In genomic region chr7:127885843-127886242, GRCh38 we compare ENCODE assay signal across 10 cellular contexts.
DNase-seq lines count a peak whose midpoint lies in the region; FAIRE-seq and TF ChIP-seq lines count a peak whose summit lies in the region.
"Had no signal": no experiment of that assay in that cellular context is flagged by ENCODE, and none has a peak within 500 bp of the region (broad histone marks: within the 10 kb centered on the region; RNA-seq: fewer than 3 reads in every experiment).

No MANE protein-coding gene starts in this region.

- H3K9me3 ChIP-seq in astrocyte (ENCODE audit: insufficient read depth, low read depth, low read length) (no peaks in the 10 kb centered on the region), tibial nerve (no peaks in the 10 kb centered on the region)

- H3K27ac ChIP-seq in astrocyte (ENCODE audit: low read depth, low read length) (peak overlapping the region; percentile 41), tibial nerve (peak overlapping the region in 3 of 4 donors; percentile 52 to 86 (median 58))
- H3K27ac ChIP-seq: 22Rv1 had no signal

- no peak overlapping the region for H3K9ac ChIP-seq in astrocyte (ENCODE audit: low read length)

- peak in 1 of 2 donors; percentile 59 for TF ChIP-seq EP300 in tibial nerve (IDR thresholded peaks at IDR 0.05)

- TF ChIP-seq CTCF in astrocyte (IDR thresholded peaks at IDR 0.05; ENCODE audit: insufficient read depth, low read depth, low read length) (no peak), tibial nerve (IDR thresholded peaks at IDR 0.05) (no peak)

- H3K4me2 ChIP-seq in astrocyte (ENCODE audit: low read length): peak overlapping the region; percentile 57

- no peak overlapping the region for H3K4me3 ChIP-seq in astrocyte (ENCODE audit: insufficient read depth, low read depth, low read length)
- H3K4me3 ChIP-seq in tibial nerve: no peak overlapping the region

- H3K9me3 Mint-ChIP-seq in astrocyte (ENCODE audit: unreplicated experiment): no peaks in the 10 kb centered on the region

- no peaks in the 10 kb centered on the region for H3K27me3 ChIP-seq in astrocyte (ENCODE audit: insufficient read depth, low read length)
- no peaks in the 10 kb centered on the region for H3K27me3 ChIP-seq in tibial nerve

- H3K4me1 Mint-ChIP-seq in astrocyte (ENCODE audit: low read depth, unreplicated experiment): peaks cover 53% of the 10 kb centered on the region

- no peak overlapping the region for H2AFZ ChIP-seq in astrocyte (ENCODE audit: low read depth, low read length)

- peak; percentile 7 to 41 for DNase-seq in NCI-H2081 (lab: John Stamatoyannopoulos, UW)
- no peak for DNase-seq in NCI-H2081 treated with DMSO at 0.1 percent for 48 hours (lab: John Stamatoyannopoulos, UW)
- peak; percentile 80 for DNase-seq in astrocyte (ENCODE audit: low read depth)
- DNase-seq in hepatic stellate cell (ENCODE audit: low spot score): peak; percentile 22
- DNase-seq in tibial nerve (ENCODE audit: low spot score in 2 of 2): no peak
- DNase-seq in CD1c-positive myeloid dendritic cell (ENCODE audit: extremely low spot score): no peak
- no peak for DNase-seq in SW 1271 (lab: John Stamatoyannopoulos, UW)
- no peak for DNase-seq in LoVo (ENCODE audit: low spot score)
- DNase-seq: NCI-H1092 treated with DMSO at 0.1 percent for 48 hours had no signal

- peaks cover 7% of the 10 kb centered on the region for H3K36me3 Mint-ChIP-seq in astrocyte (ENCODE audit: low read depth, unreplicated experiment)

- no peak for FAIRE-seq in astrocyte (lab: Jason Lieb, UNC)

- peaks cover 87% of the 10 kb centered on the region for H4K20me1 ChIP-seq in astrocyte (ENCODE audit: insufficient read depth, low read length)

- H3K4me1 ChIP-seq in astrocyte (ENCODE audit: insufficient read depth, low read length) (peaks cover 28% of the 10 kb centered on the region), tibial nerve (peaks cover 0 to 66% (median 18%) of the 10 kb centered on the region in 4 donors)

- H3K79me2 ChIP-seq in astrocyte (ENCODE audit: insufficient read depth, low read length): peaks cover 34% of the 10 kb centered on the region

- H3K36me3 ChIP-seq in astrocyte (ENCODE audit: insufficient read depth, low read length) (peaks cover 13% of the 10 kb centered on the region), tibial nerve (peaks cover 0 to 17% (median 0%) of the 10 kb centered on the region in 3 donors)

- TF ChIP-seq POLR2A in tibial nerve (IDR thresholded peaks at IDR 0.05): no peak

- whole genome bisulfite sequencing in tibial nerve, 2 donors: 40 to 47% methylated on average over 4 of the region's 4 CpGs

- H3K27ac Mint-ChIP-seq in astrocyte (ENCODE audit: unreplicated experiment): peak overlapping the region; percentile 86

- no peaks in the 10 kb centered on the region for H3K27me3 Mint-ChIP-seq in astrocyte (ENCODE audit: low read depth, unreplicated experiment)

- H3K4me3 Mint-ChIP-seq in astrocyte (ENCODE audit: unreplicated experiment): peak overlapping the region; percentile 55

Comparison
In these comparisons a context has a peak if more than half of its experiments do, and no peak if none do; other contexts are left out.
1. DNase-seq: peak in NCI-H2081 (2 of 2), astrocyte (single experiment) and hepatic stellate cell (single experiment); none in NCI-H2081 treated with DMSO at 0.1 percent for 48 hours (single experiment), tibial nerve (0 of 2), CD1c-positive myeloid dendritic cell (single experiment), SW 1271 (0 of 2) and LoVo (single experiment).